ENCODE assay signal across 8 cellular contexts in the genomic region with DNA sequence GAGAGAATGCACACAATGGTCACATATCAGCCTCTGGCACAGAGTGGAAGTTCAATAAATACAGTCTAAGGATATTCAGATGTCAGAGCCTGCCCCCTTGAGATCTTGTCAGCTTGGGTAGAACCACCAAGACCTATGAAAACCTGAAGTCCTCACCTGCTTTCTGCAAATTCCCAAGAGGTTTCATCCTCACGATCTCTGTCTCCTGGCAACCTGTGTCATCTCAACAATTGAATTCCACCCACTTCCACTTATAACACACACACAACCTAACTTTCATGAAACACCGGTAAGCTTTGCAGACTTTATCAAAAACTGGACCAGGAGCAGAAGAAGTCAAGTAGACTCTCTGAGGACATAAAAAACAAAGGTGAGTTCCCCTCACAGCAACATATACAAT.
"Had no signal": no experiment of that assay in that cellular context is flagged by ENCODE, and none has a peak within 500 bp of the region (broad histone marks: within the 10 kb centered on the region; RNA-seq: fewer than 3 reads in every experiment).

No MANE protein-coding gene starts in this region.

- FAIRE-seq: G401.6, GM12878, GM12891, GM12892, GM18507, GM19239 had no signal

- DNase-seq: GDM1, GF-D8 had no signal

- H3K4me3 ChIP-seq: GM12878 had no signal
